Comparison of ENCODE assay signal across 27 cellular contexts in genomic region chr2:191328150-191328809, GRCh38.
"Had no signal": no experiment of that assay in that cellular context is flagged by ENCODE, and none has a peak within 500 bp of the region (broad histone marks: within the 10 kb centered on the region; RNA-seq: fewer than 3 reads in every experiment).

No MANE protein-coding gene starts in this region.

- DNase-seq: islet precursor cell; left lung; lower lobe of right lung; mammary epithelial cell; mesenchymal stem cell; naive thymus-derived CD8-positive, alpha-beta T cell; occipital lobe; psoas muscle; stimulated activated CD4-positive, alpha-beta T cell treated with anti-CD3 and anti-CD28 coated beads, Interleukin-12 subunit alpha, Interleukin-12 subunit beta, amount 100 ng/mL, for 4 hours; stimulated activated CD4-positive, alpha-beta T cell treated with anti-CD3 and anti-CD28 coated beads, Interleukin-15, amount 100 ng/mL, for 24 hours; stimulated activated CD4-positive, alpha-beta T cell treated with anti-CD3 and anti-CD28 coated beads, Interleukin-2, amount 100 ng/mL, for 24 hours; stimulated activated CD4-positive, alpha-beta T cell treated with anti-CD3 and anti-CD28 coated beads, Interleukin-4, amount 100 ng/mL, for 1 hour; stimulated activated naive B cell treated with anti-CD40 and anti-IgM and Interleukin-4, amounts not matched to agents 10 μg/mL and 1 μg/mL and 100 μg/mL, for 72 hours; stimulated activated naive CD8-positive, alpha-beta T cell treated with anti-CD3 and anti-CD28 coated beads, Interleukin-15, Interleukin-2, amounts not matched to agents 100 U/mL and 50 U/mL, for 24 hours; stomach; testis; thyroid gland; transverse colon; upper lobe of left lung had no signal

- H3K4me3 Mint-ChIP-seq: naive thymus-derived CD8-positive, alpha-beta T cell; nephron; neural progenitor cell; stimulated activated naive B cell treated with anti-CD40 and anti-IgM and Interleukin-4, amounts not matched to agents 10 μg/mL and 1 μg/mL and 100 μg/mL, for 72 hours had no signal

- H3K27me3 Mint-ChIP-seq: stimulated activated naive B cell treated with anti-CD40 and anti-IgM and Interleukin-4, amounts not matched to agents 10 μg/mL and 1 μg/mL and 100 μg/mL, for 72 hours had no signal

- H3K27me3 ChIP-seq: left lung, neural progenitor cell, neutrophil, right atrium auricular region, stomach, testis, thyroid gland, transverse colon, upper lobe of left lung, vagina had no signal

- H3K4me2 ChIP-seq: neural progenitor cell had no signal

- H3K36me3 ChIP-seq: neutrophil, right atrium auricular region, thyroid gland had no signal

- H3K9ac ChIP-seq: neural progenitor cell, parathyroid adenoma had no signal

- H3K27ac Mint-ChIP-seq: naive thymus-derived CD8-positive, alpha-beta T cell; nephron; neural progenitor cell; stimulated activated naive B cell treated with anti-CD40 and anti-IgM and Interleukin-4, amounts not matched to agents 10 μg/mL and 1 μg/mL and 100 μg/mL, for 72 hours had no signal

- H3K27ac ChIP-seq: left lung, lower lobe of right lung, neural progenitor cell, neutrophil, parathyroid adenoma, psoas muscle, right atrium auricular region, skin epidermis, stomach, testis, thyroid gland, transverse colon, upper lobe of left lung, vagina had no signal

- H3K9me3 ChIP-seq: neutrophil, psoas muscle, right atrium auricular region, stomach, testis, thyroid gland, upper lobe of left lung, vagina had no signal

- H3K4me1 ChIP-seq: left lung, lower lobe of right lung, neural progenitor cell, parathyroid adenoma, right atrium auricular region, stomach, testis, thyroid gland, transverse colon, upper lobe of left lung, vagina had no signal

- H3K4me3 ChIP-seq: left lung, lower lobe of right lung, neural progenitor cell, psoas muscle, right atrium auricular region, skin epidermis, stomach, testis, thyroid gland, transverse colon, upper lobe of left lung, vagina had no signal

- H3K4me1 Mint-ChIP-seq: naive thymus-derived CD8-positive, alpha-beta T cell; stimulated activated naive B cell treated with anti-CD40 and anti-IgM and Interleukin-4, amounts not matched to agents 10 μg/mL and 1 μg/mL and 100 μg/mL, for 72 hours had no signal

- ATAC-seq: left lung; lower lobe of right lung; naive thymus-derived CD8-positive, alpha-beta T cell; psoas muscle; sciatic nerve; stimulated activated naive B cell treated with anti-CD40 and anti-IgM and Interleukin-4, amounts not matched to agents 10 μg/mL and 1 μg/mL and 100 μg/mL, for 72 hours; stimulated activated naive CD8-positive, alpha-beta T cell treated with anti-CD3 and anti-CD28 coated beads, Interleukin-15, Interleukin-2, amounts not matched to agents 100 U/mL and 50 U/mL, for 24 hours had no signal

- H2AFZ ChIP-seq: neural progenitor cell, parathyroid adenoma had no signal
